8 cellular contexts compared by ENCODE assay signal in the genomic region with DNA sequence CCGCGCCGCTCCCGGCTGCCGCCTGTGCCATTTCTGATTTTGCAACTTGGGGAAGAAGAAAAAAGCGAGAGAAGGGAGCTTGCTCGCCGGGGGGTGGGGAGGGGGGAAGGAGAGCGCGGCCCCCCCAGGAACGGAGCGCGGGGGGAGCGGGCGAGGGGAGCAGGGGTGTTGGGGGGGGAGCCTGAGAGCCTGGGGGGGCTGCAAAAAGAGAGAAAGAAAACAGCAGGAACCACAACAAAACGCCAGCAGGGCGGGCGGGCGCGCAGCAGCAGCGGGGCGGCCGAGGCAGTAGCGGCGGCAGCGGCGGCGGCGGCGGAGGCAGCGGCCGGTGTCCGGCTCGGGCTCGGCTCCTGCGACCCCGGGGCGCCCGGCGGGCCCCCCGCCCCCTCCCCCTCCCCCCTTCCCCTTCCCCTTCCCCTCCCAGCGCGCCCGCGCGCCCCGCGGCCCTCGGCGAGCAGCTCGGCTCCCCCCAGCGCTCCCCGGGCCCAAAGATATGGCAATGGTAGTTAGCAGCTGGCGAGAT. TPM values are rescaled to one million over a fixed set of nuclear protein-coding genes. Genes with fewer than 3 reads are reported as not detected.
A peak's percentile ranks its signal among the peaks of the same experiment; 100 is the strongest.
DNase-seq lines count a peak whose midpoint lies in the region; ATAC-seq, FAIRE-seq and TF ChIP-seq lines count a peak whose summit lies in the region.

No MANE protein-coding gene starts in this region.

- H2BK5ac ChIP-seq in H9 (ENCODE audit: insufficient read length, low read length): no peak overlapping the region

- H3K14ac ChIP-seq in H9 (ENCODE audit: insufficient read depth, low read length): no peak overlapping the region

- H3K23ac ChIP-seq in H9 (ENCODE audit: insufficient read length, low read depth, low read length): no peak overlapping the region

- no peak overlapping the region for H2BK12ac ChIP-seq in H9 (ENCODE audit: insufficient read length, low read depth, low read length)

- TF ChIP-seq CTCF in BE2C (IDR thresholded peaks at IDR 0.05; ENCODE audit: low read depth, low read length): no peak
- no peak for TF ChIP-seq CTCF in H9 (conservative IDR thresholded peaks at IDR 0.05)
- TF ChIP-seq CTCF in brain microvascular endothelial cell (IDR thresholded peaks at IDR 0.05; ENCODE audit: low read depth, low read length, missing control alignments): no peak

- no peak overlapping the region for H3K18ac ChIP-seq in H9 (ENCODE audit: insufficient read length, low read depth, low read length)

- DNase-seq in BE2C (peak; percentile 45), H9 (no peak), brain microvascular endothelial cell (no peak), H54 (ENCODE audit: insufficient read length, low spot score) (no peak)
- no peak for DNase-seq in natural killer cell treated with Interleukin-12 subunit alpha and Interleukin-12 subunit beta and Interleukin-15 and Interleukin-18, amount 100 ng/mL, for 72 hours (ENCODE audit: low spot score)
- no peak for DNase-seq in activated CD4-positive, alpha-beta T cell treated with anti-CD3 and anti-CD28 coated beads for 48 hours

- peaks cover 2 to 13% of the 10 kb centered on the region in 2 experiments; a peak in 3 of 5 replicates for H3K9me3 Mint-ChIP-seq in H9
- no peaks in the 10 kb centered on the region for H3K9me3 Mint-ChIP-seq in natural killer cell treated with Interleukin-12 subunit alpha and Interleukin-12 subunit beta and Interleukin-15 and Interleukin-18, amount 100 ng/mL, for 72 hours

- H3K36me3 ChIP-seq in BE2C (peaks cover 10% of the 10 kb centered on the region), brain microvascular endothelial cell (replicated peaks) (peaks cover 32% of the 10 kb centered on the region)

- H3K23me2 ChIP-seq in H9 (ENCODE audit: insufficient read length, low read depth, low read length, poor library complexity, severe bottlenecking): peaks cover 12% of the 10 kb centered on the region

- no peaks in the 10 kb centered on the region for H4K20me1 ChIP-seq in H9 (ENCODE audit: control insufficient read depth, insufficient read depth, insufficient read length)

- H4K5ac ChIP-seq in H9 (ENCODE audit: insufficient read length, low read depth, low read length): no peak overlapping the region

- WGBS in H9 (ENCODE audit: extremely low coverage, insufficient read length, low lambda C conversion rate): no CpG with 5 or more reads among the region's 54 CpGs

- H3K27ac ChIP-seq in H9 (ENCODE audit: insufficient read length, low read depth, low read length) (no peak overlapping the region), brain microvascular endothelial cell (peak overlapping the region; percentile 87)

- H3K27me3 Mint-ChIP-seq in H9 (ENCODE audit: low read depth): peaks cover 38% of the 10 kb centered on the region
- H3K27me3 Mint-ChIP-seq in natural killer cell treated with Interleukin-12 subunit alpha and Interleukin-12 subunit beta and Interleukin-15 and Interleukin-18, amount 100 ng/mL, for 72 hours: peaks cover 39 to 46% of the 10 kb centered on the region in 2 donors

- H2BK20ac ChIP-seq in H9 (ENCODE audit: low read depth, low read length, poor library complexity, severe bottlenecking): no peak overlapping the region

- H4K91ac ChIP-seq in H9 (ENCODE audit: insufficient read length, low read depth, low read length): no peak overlapping the region

- H3K9me3 ChIP-seq in BE2C (no peaks in the 10 kb centered on the region), H9 (ENCODE audit: control insufficient read depth, low read depth, low read length) (no peaks in the 10 kb centered on the region)

- no peak overlapping the region for H2BK120ac ChIP-seq in H9 (ENCODE audit: low read depth, low read length, poor library complexity, severe bottlenecking)

- H3K4me3 Mint-ChIP-seq in H9: peak overlapping the region; percentile 21 to 63; a peak in 3 of 5 replicates
- peak overlapping the region; percentile 27 for H3K4me3 Mint-ChIP-seq in natural killer cell treated with Interleukin-12 subunit alpha and Interleukin-12 subunit beta and Interleukin-15 and Interleukin-18, amount 100 ng/mL, for 72 hours

- in situ Hi-C loops in brain microvascular endothelial cell (cut with HindIII; ENCODE audit: low pct_ligation_motif_present, low sequenced_read_pairs): no loop called here

- no peak for ATAC-seq in natural killer cell treated with Interleukin-12 subunit alpha and Interleukin-12 subunit beta and Interleukin-15 and Interleukin-18, amount 100 ng/mL, for 72 hours
- ATAC-seq in HG03097 (IDR thresholded peaks at IDR 0.05; ENCODE audit: low FRiP score, unreplicated experiment): no peak
- no peak for ATAC-seq in HG02642 (IDR thresholded peaks at IDR 0.05; ENCODE audit: poor library complexity, unreplicated experiment)

- H3K27ac Mint-ChIP-seq in H9: no peak overlapping the region
- no peak overlapping the region for H3K27ac Mint-ChIP-seq in natural killer cell treated with Interleukin-12 subunit alpha and Interleukin-12 subunit beta and Interleukin-15 and Interleukin-18, amount 100 ng/mL, for 72 hours

- no peak overlapping the region for H4K8ac ChIP-seq in H9 (replicated peaks; ENCODE audit: insufficient read length, low read depth, low read length)

- no peak overlapping the region for H2AK5ac ChIP-seq in H9 (ENCODE audit: insufficient read length, low read length)

- peak overlapping the region; percentile 9 for H3K4me2 ChIP-seq in H9 (ENCODE audit: insufficient read depth, insufficient read length, low read length)

- H3K36me3 Mint-ChIP-seq in H9 (ENCODE audit: insufficient read depth in 1 of 3, low read depth in 3 of 3): peaks cover 0 to 2% (median 0%) of the 10 kb centered on the region in 3 experiments; a peak in 1 of 7 replicates
- peaks cover 11% of the 10 kb centered on the region for H3K36me3 Mint-ChIP-seq in natural killer cell treated with Interleukin-12 subunit alpha and Interleukin-12 subunit beta and Interleukin-15 and Interleukin-18, amount 100 ng/mL, for 72 hours

- H2AFZ ChIP-seq in H9 (ENCODE audit: low read length): no peak overlapping the region

- H2BK15ac ChIP-seq in H9 (ENCODE audit: low read depth, low read length): no peak overlapping the region

- no peaks in the 10 kb centered on the region for H3K79me2 ChIP-seq in H9 (ENCODE audit: insufficient read depth, low read length)

- H3K27me3 ChIP-seq in BE2C (no peaks in the 10 kb centered on the region), H9 (ENCODE audit: insufficient read depth, low read length) (peaks cover 69% of the 10 kb centered on the region), brain microvascular endothelial cell (replicated peaks) (no peaks in the 10 kb centered on the region)

- H3K79me1 ChIP-seq in H9 (ENCODE audit: insufficient read depth, low read depth, low read length, poor library complexity, severe bottlenecking): no peaks in the 10 kb centered on the region

- H3K56ac ChIP-seq in H9 (ENCODE audit: insufficient read length, low read depth, low read length): no peak overlapping the region

- no peak overlapping the region for H3T11ph ChIP-seq in H9 (ENCODE audit: low read length)

- H3K4me1 ChIP-seq in BE2C: no peaks in the 10 kb centered on the region
- H3K4me1 ChIP-seq in H9 (ENCODE audit: insufficient read depth, low read length): peaks cover 2% of the 10 kb centered on the region; the same call in 1 of the 2 replicates

- H3K9ac ChIP-seq in H9 (ENCODE audit: extremely low read depth, insufficient read length, low read length): no peak overlapping the region

- H3K4me3 ChIP-seq in BE2C (ENCODE audit: low read depth, low read length): peak overlapping the region; percentile 93
- peak overlapping the region; percentile 68 for H3K4me3 ChIP-seq in brain microvascular endothelial cell (ENCODE audit: low read depth, low read length)

- no peak for FAIRE-seq in H54 (lab: Jason Lieb, UNC)

- peaks cover 19 to 31% of the 10 kb centered on the region in 2 experiments for H3K4me1 Mint-ChIP-seq in H9
- H3K4me1 Mint-ChIP-seq in natural killer cell treated with Interleukin-12 subunit alpha and Interleukin-12 subunit beta and Interleukin-15 and Interleukin-18, amount 100 ng/mL, for 72 hours (ENCODE audit: low read depth in 2 of 2): peaks cover 25 to 29% of the 10 kb centered on the region in 2 donors

- TF ChIP-seq POLR2A in H54 (IDR thresholded peaks at IDR 0.05; ENCODE audit: low read depth, low read length): no peak

- H3K4ac ChIP-seq in H9 (ENCODE audit: low read depth, low read length): no peak overlapping the region

RNA-seq across cellular contexts. Expression of gene NR2F1, which starts 1.6 kb away (rescaled TPM):
- polyA plus RNA-seq in BE2C (2012; ENCODE audit: insufficient read depth, insufficient read length, low read depth): 13.1 TPM
- not detected in 2 replicates for total RNA-seq in H9 (2021)
- total RNA-seq in natural killer cell treated with Interleukin-12 subunit alpha and Interleukin-12 subunit beta and Interleukin-15 and Interleukin-18, amount 100 ng/mL, for 72 hours: not detected

RNA-seq across cellular contexts. Expression of gene NR2F1-AS1, which starts 3.6 kb away (rescaled TPM):
- polyA plus RNA-seq in BE2C (2012; ENCODE audit: insufficient read depth, insufficient read length, low read depth): 2.7 TPM
- 1.7 and 1.9 TPM in 2 replicates for total RNA-seq in H9 (2021)
- not detected for total RNA-seq in natural killer cell treated with Interleukin-12 subunit alpha and Interleukin-12 subunit beta and Interleukin-15 and Interleukin-18, amount 100 ng/mL, for 72 hours
